19 cellular contexts compared by ENCODE assay signal in genomic region chr1:201655243-201655642, GRCh38.
DNase-seq lines count a peak whose midpoint lies in the region; ATAC-seq, FAIRE-seq and TF ChIP-seq lines count a peak whose summit lies in the region.
"Had no signal": no experiment of that assay in that cellular context is flagged by ENCODE, and none has a peak within 500 bp of the region (broad histone marks: within the 10 kb centered on the region; RNA-seq: fewer than 3 reads in every experiment).

No MANE protein-coding gene starts in this region.

- H3K9me1 ChIP-seq in K562 (ENCODE audit: control insufficient read depth, insufficient read depth, low read length), result no peaks in the 10 kb centered on the region

- DNase-seq in activated CD4-positive, alpha-beta T cell treated with anti-CD3 and anti-CD28 coated beads, Interleukin-2, amount 50 U/mL, for 1 hour, result peak; percentile 8
- DNase-seq in activated CD4-positive, alpha-beta T cell treated with anti-CD3 and anti-CD28 coated beads for 48 hours, result no peak
- DNase-seq in K562 (ENCODE audit: extremely low read depth in 1 of 4, low spot score in 3 of 4), result peak; percentile 70 to 78 (median 76)
- peak; percentile 71 for DNase-seq in hepatocyte (ENCODE audit: low spot score)
- DNase-seq in tibial artery, result no peak
- no peak for DNase-seq in stimulated activated CD4-positive, alpha-beta T cell treated with anti-CD3 and anti-CD28 coated beads, Interleukin-1b, Interleukin-23, amount 100 ng/mL, for 48 hours
- DNase-seq: activated T-cell treated with anti-CD3 and anti-CD28 coated beads, Interleukin-2, amount 50 U/mL, for 72 hours; DMS79 treated with DMSO at 0.1 percent for 48 hours; NCI-H1092 treated with DMSO at 0.1 percent for 48 hours; NCI-H526 treated with DMSO at 0.1 percent for 48 hours; SHP77 treated with DMSO at 0.1 percent for 48 hours; stimulated activated CD4-positive, alpha-beta T cell treated with anti-CD3 and anti-CD28 coated beads, Interleukin-2, amount 100 ng/mL, for 48 hours; stimulated activated naive CD4-positive, alpha-beta T cell treated with Interleukin-2 at 50 U/mL for 16 hours had no signal

- H3K9me2 ChIP-seq in hepatocyte (replicated peaks; ENCODE audit: insufficient read depth), result no peaks in the 10 kb centered on the region

- peak in 1 of 2 experiments; percentile 42; a peak in 2 of 4 replicates for TF ChIP-seq RAD21 in K562 (CRISPR knock-in tag; conservative IDR thresholded peaks at IDR 0.05 in 1 of 2, IDR thresholded peaks at IDR 0.05 in 1 of 2)

- TF ChIP-seq POLR2A in K562 (conservative IDR thresholded peaks at IDR 0.05), result no peak

- ATAC-seq in K562, result peak; percentile 81
- ATAC-seq in HG03521 (IDR thresholded peaks at IDR 0.05; ENCODE audit: unreplicated experiment), result no peak
- ATAC-seq in HG03139 (IDR thresholded peaks at IDR 0.05; ENCODE audit: unreplicated experiment), result no peak
- ATAC-seq: activated CD4-positive, CD25-positive, alpha-beta regulatory T cell treated with anti-CD3 and anti-CD28 coated beads, Interleukin-2, amount 50 U/mL, for 24 hours; activated T-cell treated with anti-CD3 and anti-CD28 coated beads, Interleukin-2, amount 50 U/mL, for 72 hours had no signal

- peaks cover 21% of the 10 kb centered on the region for H3K79me2 ChIP-seq in K562 (ENCODE audit: control insufficient read depth, insufficient read depth, low read length)
- H3K79me2 ChIP-seq in hepatocyte, result peaks cover 30% of the 10 kb centered on the region

- peaks cover 8% of the 10 kb centered on the region; the same call in 1 of the 2 replicates for H4K20me1 ChIP-seq in K562 (replicated peaks; ENCODE audit: control insufficient read depth, insufficient read depth, low read length)
- no peaks in the 10 kb centered on the region for H4K20me1 ChIP-seq in hepatocyte (ENCODE audit: insufficient read depth, poor library complexity, severe bottlenecking)

- H2AFZ ChIP-seq in K562 (ENCODE audit: low read depth, low read length) (peak overlapping the region; percentile 20; the same call in 1 of the 2 replicates), hepatocyte (no peak overlapping the region)

- no peak for TF ChIP-seq EP300 in K562 (IDR thresholded peaks at IDR 0.05; ENCODE audit: low read length)

- H3K9me3 ChIP-seq in K562 (replicated peaks; ENCODE audit: control insufficient read depth, insufficient read depth, low read depth, low read length) (no peaks in the 10 kb centered on the region), hepatocyte (ENCODE audit: low read depth) (no peaks in the 10 kb centered on the region), tibial artery (no peaks in the 10 kb centered on the region)
- H3K9me3 ChIP-seq: breast epithelium had no signal

- H3K4me3 ChIP-seq in K562, result no peak overlapping the region
- H3K4me3 ChIP-seq in hepatocyte, result no peak overlapping the region
- no peak overlapping the region for H3K4me3 ChIP-seq in tibial artery
- H3K4me3 ChIP-seq: breast epithelium, lung had no signal

- H3K36me3 ChIP-seq in K562 (ENCODE audit: control insufficient read depth, insufficient read depth, low read length) (0 out of 3 replicates have a peak, but pooled peaks cover 2% of the 10 kb centered on the region), hepatocyte (replicated peaks; ENCODE audit: insufficient read depth, low read depth) (no peaks in the 10 kb centered on the region), tibial artery (peaks cover 0 to 1% (median 0%) of the 10 kb centered on the region in 3 donors)
- H3K36me3 ChIP-seq: breast epithelium had no signal

- no peak for FAIRE-seq in K562 (lab: Jason Lieb, UNC)

- TF ChIP-seq CTCF in K562 (IDR thresholded peaks at IDR 0.05 in 2 of 3, conservative IDR thresholded peaks at IDR 0.05 in 1 of 3; ENCODE audit: insufficient read depth in 2 of 3, low read depth in 1 of 3, low read length in 3 of 3), result peak; percentile 17 to 36 (median 34); a peak in 3 of 6 replicates
- peak; percentile 40 for TF ChIP-seq CTCF in hepatocyte (IDR thresholded peaks at IDR 0.05; ENCODE audit: poor library complexity)
- no peak for TF ChIP-seq CTCF in tibial artery (IDR thresholded peaks at IDR 0.05)

- H3K27ac ChIP-seq in K562 (ENCODE audit: extremely low read depth, low read depth, low read length) (no peak overlapping the region), hepatocyte (peak overlapping the region; percentile 55), tibial artery (no peak overlapping the region)
- H3K27ac ChIP-seq: 22Rv1 had no signal

- CTCF ChIA-PET in K562 (lab: Yijun Ruan, JAX; ENCODE audit: low intra/inter-chr PET ratio), result no interaction called here

- 13% methylated on average over 6 of the region's 6 CpGs for WGBS in K562 (ENCODE audit: insufficient coverage, low coverage, missing lambda C conversion rate)
- 30% methylated on average over 6 of the region's 6 CpGs for WGBS in hepatocyte (ENCODE audit: low lambda C conversion rate, missing lambda C conversion rate)

- peaks cover 5 to 35% of the 10 kb centered on the region in 2 experiments for H3K4me1 ChIP-seq in K562 (replicated peaks in 1 of 2; ENCODE audit: control insufficient read depth in 2 of 2, insufficient read depth in 2 of 2, low read length in 2 of 2)
- H3K4me1 ChIP-seq in hepatocyte (ENCODE audit: insufficient read depth), result peaks cover 33% of the 10 kb centered on the region
- H3K4me1 ChIP-seq in tibial artery, result peaks cover 0 to 15% (median 8%) of the 10 kb centered on the region in 4 donors

- intact Hi-C loops in K562 (cut with micrococcal nuclease) (no loop called here), tibial artery (cut with DNase I; ENCODE audit: low total_unique reads) (no loop called here)

- H3K27me3 ChIP-seq in K562 (ENCODE audit: control insufficient read depth in 2 of 2, insufficient read depth in 2 of 2, low read length in 2 of 2), result no peaks in the 10 kb centered on the region
- H3K27me3 ChIP-seq in hepatocyte, result peaks cover 7% of the 10 kb centered on the region
- H3K27me3 ChIP-seq in tibial artery, result no peaks in the 10 kb centered on the region
- H3K27me3 ChIP-seq: breast epithelium had no signal

- no TSS peak for BruUV-seq in K562 (replicated peaks; lab: Mats Ljungman, UMichigan)

- H3K9ac ChIP-seq in K562 (ENCODE audit: insufficient read depth in 1 of 2, low read depth in 2 of 2, low read length in 2 of 2), result peak overlapping the region in 1 of 2 experiments; percentile 11; a peak in 1 of 4 replicates

- POLR2A ChIA-PET in K562 (lab: Yijun Ruan, JAX), result interaction anchor here (0.6 to 3.2 kb wide), 8 partner anchors 20 to 646 kb away, joined by 3 to 11 read pairs (median 3); no protein-coding TSS in a partner anchor

- H3K4me2 ChIP-seq in K562 (ENCODE audit: insufficient read depth, low read length) (no peak overlapping the region), hepatocyte (peak overlapping the region; percentile 21)

- in situ Hi-C loops in K562 (cut with MboI), result no loop called here

TF ChIP-seq in K562, 482 proteins besides CTCF, POLR2A, EP300 and RAD21 (continues in another document):
- TF ChIP-seq ZNF24 (IDR thresholded peaks at IDR 0.05) (no peak), PHF21A (IDR thresholded peaks at IDR 0.05; ENCODE audit: borderline replicate concordance, low read depth) (no peak), ETS2 (tag; IDR thresholded peaks at IDR 0.05; ENCODE audit: borderline replicate concordance, poor library complexity, severe bottlenecking) (no peak), MAZ (CRISPR knock-in tag; conservative IDR thresholded peaks at IDR 0.05 in 1 of 2, IDR thresholded peaks at IDR 0.05 in 1 of 2) (peak; percentile 64 to 81; a peak in 3 of 4 replicates), JUND (IDR thresholded peaks at IDR 0.05; ENCODE audit: borderline replicate concordance, low read depth, low read length) (0 out of 2 replicates have a peak, but pooled peaks have one; percentile 22), JUND (tag; IDR thresholded peaks at IDR 0.05; ENCODE audit: borderline replicate concordance, low read depth, low read length) (no peak)

Comparison
In these comparisons a context has a peak if more than half of its experiments do, and no peak if none do; other contexts are left out.
1. DNase-seq: peak in activated CD4-positive, alpha-beta T cell treated with anti-CD3 and anti-CD28 coated beads, Interleukin-2, amount 50 U/mL, for 1 hour (single experiment), K562 (4 of 4) and hepatocyte (single experiment); none in activated CD4-positive, alpha-beta T cell treated with anti-CD3 and anti-CD28 coated beads for 48 hours (single experiment), tibial artery (0 of 2) and stimulated activated CD4-positive, alpha-beta T cell treated with anti-CD3 and anti-CD28 coated beads, Interleukin-1b, Interleukin-23, amount 100 ng/mL, for 48 hours (single experiment).
2. CTCF ChIP-seq: peak in K562 (3 of 3) and hepatocyte (single experiment); none in tibial artery (0 of 2).